Comparison of ENCODE assay signal across 1 cellular context in genomic region chr6:47152666-47153065, GRCh38.
TF ChIP-seq lines count a peak whose summit lies in the region.

No MANE protein-coding gene starts in this region.

TF ChIP-seq in WTC11, 78 proteins besides CTCF, POLR2A, EP300 and RAD21 (continued from another document):
- TF ChIP-seq PRDM15 (CRISPR knock-in tag; IDR thresholded peaks at IDR 0.05) (no peak), EMX1 (CRISPR knock-in tag; IDR thresholded peaks at IDR 0.05) (no peak), SMAD4 (CRISPR knock-in tag; IDR thresholded peaks at IDR 0.05) (no peak), E2F4 (CRISPR knock-in tag; IDR thresholded peaks at IDR 0.05; ENCODE audit: borderline replicate concordance, low read depth) (no peak), IRF2 (CRISPR knock-in tag; IDR thresholded peaks at IDR 0.05; ENCODE audit: borderline replicate concordance, low read depth) (no peak), ELF4 (CRISPR knock-in tag; IDR thresholded peaks at IDR 0.05; ENCODE audit: low read depth) (no peak), E2F1 (CRISPR knock-in tag; IDR thresholded peaks at IDR 0.05) (no peak), SP1 (CRISPR knock-in tag; conservative IDR thresholded peaks at IDR 0.05) (no peak), SMAD3 (CRISPR knock-in tag; IDR thresholded peaks at IDR 0.05; ENCODE audit: borderline replicate concordance) (no peak), ZNF416 (CRISPR knock-in tag; IDR thresholded peaks at IDR 0.05) (no peak), ZNF263 (CRISPR knock-in tag; IDR thresholded peaks at IDR 0.05; ENCODE audit: low read depth) (no peak), RORB (CRISPR knock-in tag; IDR thresholded peaks at IDR 0.05) (no peak), ZMAT4 (CRISPR knock-in tag; IDR thresholded peaks at IDR 0.05) (no peak)
